In the genomic region with DNA sequence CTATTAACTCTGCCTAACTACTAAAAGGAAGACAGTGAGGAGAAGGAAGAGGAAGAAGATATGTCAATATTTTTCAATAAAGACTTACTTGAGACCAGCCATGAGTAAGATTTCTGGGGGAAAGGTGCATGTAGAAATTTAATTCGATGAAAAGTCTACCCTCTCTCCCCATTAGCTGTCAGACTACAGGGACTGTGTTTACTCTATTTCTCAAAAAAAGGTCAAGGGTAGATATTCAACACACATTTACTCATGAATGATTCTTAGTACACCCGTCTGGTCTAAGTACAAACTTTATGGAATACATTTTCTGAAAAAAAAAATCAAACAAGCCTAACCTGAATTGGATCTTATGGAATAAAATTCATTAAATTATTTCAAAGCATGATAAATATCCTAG, we compare ENCODE assay signal across 20 cellular contexts. TPM values are rescaled to one million over a fixed set of nuclear protein-coding genes. Genes with fewer than 3 reads are reported as not detected.
DNase-seq lines count a peak whose midpoint lies in the region; ATAC-seq and TF ChIP-seq lines count a peak whose summit lies in the region.
"Had no signal": no experiment of that assay in that cellular context is flagged by ENCODE, and none has a peak within 500 bp of the region (broad histone marks: within the 10 kb centered on the region; RNA-seq: fewer than 3 reads in every experiment).

No MANE protein-coding gene starts in this region.

- H3K9me2 ChIP-seq in Loucy (replicated peaks; ENCODE audit: low read depth, low read length): no peaks in the 10 kb centered on the region

- intact Hi-C loops in mammary epithelial cell (cut with micrococcal nuclease): no loop called here
- intact Hi-C loops in activated CD4-positive, alpha-beta T cell treated with anti-CD3 and anti-CD28 coated beads for 36 hours (cut with DNase I, micrococcal nuclease): no loop called here

- no peaks in the 10 kb centered on the region for H3K27me3 ChIP-seq in Loucy (ENCODE audit: insufficient read depth, low read length, poor library complexity, severe bottlenecking)
- H3K27me3 ChIP-seq in mammary epithelial cell (ENCODE audit: insufficient read depth, low read length): no peaks in the 10 kb centered on the region
- no peaks in the 10 kb centered on the region for H3K27me3 ChIP-seq in mucosa of stomach (ENCODE audit: control insufficient read depth, insufficient read depth, low read length)

- in situ Hi-C loops in mammary epithelial cell (cut with MboI; ENCODE audit: low sequenced_read_pairs in 2 of 2): no loop called here

- peaks cover 67% of the 10 kb centered on the region for H3K4me1 Mint-ChIP-seq in type B pancreatic cell (ENCODE audit: unreplicated experiment)
- H3K4me1 Mint-ChIP-seq in activated CD4-positive, alpha-beta T cell treated with anti-CD3 and anti-CD28 coated beads for 36 hours: peaks cover 53% of the 10 kb centered on the region

- no peak for TF ChIP-seq CTCF in Loucy (conservative IDR thresholded peaks at IDR 0.05; ENCODE audit: low read length)
- TF ChIP-seq CTCF in mammary epithelial cell (conservative IDR thresholded peaks at IDR 0.05 in 1 of 2, IDR thresholded peaks at IDR 0.05 in 1 of 2; ENCODE audit: extremely low read depth in 1 of 2, insufficient read depth in 1 of 2, low read depth in 1 of 2, low read length in 2 of 2): no peak
- no peak for TF ChIP-seq CTCF in type B pancreatic cell (conservative IDR thresholded peaks at IDR 0.05)

- H3K4me2 ChIP-seq in Loucy (ENCODE audit: low read depth, low read length, poor library complexity, severe bottlenecking): peak overlapping the region; percentile 14
- no peak overlapping the region for H3K4me2 ChIP-seq in mammary epithelial cell (ENCODE audit: insufficient read depth, low read depth, low read length)

- dilution Hi-C loops in mammary epithelial cell (cut with HindIII; ENCODE audit: low sequenced_read_pairs): no loop called here

- peak overlapping the region; percentile 7 for H3K27ac ChIP-seq in mammary epithelial cell (ENCODE audit: insufficient read depth, low read depth, low read length)

- CTCF ChIA-PET in mammary epithelial cell (lab: Charles Lee; ENCODE audit: low non-redundant PET): interaction anchor here (0.7 kb wide), 1 partner anchor 38 kb away, joined by 6 read pairs; no protein-coding TSS in a partner anchor
- CTCF ChIA-PET in activated CD4-positive, alpha-beta T cell treated with anti-CD3 and anti-CD28 coated beads for 36 hours (lab: Charles Lee): interaction anchor here (0.6 to 1.0 kb wide), 3 partner anchors 91 to 706 kb away, joined by 3 to 4 read pairs (median 3); no protein-coding TSS in a partner anchor

- H4K20me1 ChIP-seq in Loucy (ENCODE audit: insufficient read depth, low read length, poor library complexity, severe bottlenecking) (peaks cover 66% of the 10 kb centered on the region), mammary epithelial cell (ENCODE audit: insufficient read depth, low read length) (no peaks in the 10 kb centered on the region)

- peaks cover 16% of the 10 kb centered on the region for H3K36me3 Mint-ChIP-seq in type B pancreatic cell
- H3K36me3 Mint-ChIP-seq in activated CD4-positive, alpha-beta T cell treated with anti-CD3 and anti-CD28 coated beads for 36 hours (ENCODE audit: low read depth): no peaks in the 10 kb centered on the region

- H3F3A ChIP-seq in Loucy (ENCODE audit: low read depth): no peaks in the 10 kb centered on the region

- POLR2A ChIA-PET in activated CD4-positive, alpha-beta T cell treated with anti-CD3 and anti-CD28 coated beads for 36 hours (lab: Charles Lee): no interaction called here

- H3K9me3 Mint-ChIP-seq in type B pancreatic cell: no peaks in the 10 kb centered on the region
- no peaks in the 10 kb centered on the region for H3K9me3 Mint-ChIP-seq in activated CD4-positive, alpha-beta T cell treated with anti-CD3 and anti-CD28 coated beads for 36 hours (ENCODE audit: low read depth)
- H3K9me3 Mint-ChIP-seq: activated CD4-positive, alpha-beta T cell treated with anti-CD3 and anti-CD28 coated beads, Interleukin-2, amount 10 ng/mL, durations not matched to agents 24 days and 14 days had no signal

- no peak overlapping the region for H3K4me3 ChIP-seq in Loucy (ENCODE audit: low read length, poor library complexity, severe bottlenecking)
- no peak overlapping the region for H3K4me3 ChIP-seq in mammary epithelial cell (replicated peaks in 1 of 3; ENCODE audit: insufficient read depth in 1 of 3, low read depth in 2 of 3, low read length in 3 of 3)
- no peak overlapping the region for H3K4me3 ChIP-seq in mucosa of stomach (ENCODE audit: low read length)
- H3K4me3 ChIP-seq: GM12878 had no signal

- no peaks in the 10 kb centered on the region for H3K36me3 ChIP-seq in Loucy (ENCODE audit: insufficient read depth, low read length)
- no peaks in the 10 kb centered on the region for H3K36me3 ChIP-seq in mammary epithelial cell (ENCODE audit: insufficient read depth, low read length)
- H3K36me3 ChIP-seq in mucosa of stomach (ENCODE audit: control insufficient read depth, insufficient read depth, low read length): no peaks in the 10 kb centered on the region

- peak overlapping the region; percentile 83 for H3K27ac Mint-ChIP-seq in type B pancreatic cell
- no peak overlapping the region for H3K27ac Mint-ChIP-seq in activated CD4-positive, alpha-beta T cell treated with anti-CD3 and anti-CD28 coated beads for 36 hours
- H3K27ac Mint-ChIP-seq: activated CD4-positive, alpha-beta T cell treated with anti-CD3 and anti-CD28 coated beads, Interleukin-2, amount 10 ng/mL, durations not matched to agents 24 days and 14 days had no signal

- no peak for ATAC-seq in activated CD4-positive, alpha-beta T cell treated with anti-CD3 and anti-CD28 coated beads for 36 hours
- ATAC-seq: GM12878, sciatic nerve had no signal

- peaks cover 49% of the 10 kb centered on the region for H3K4me1 ChIP-seq in Loucy (ENCODE audit: insufficient read depth, low read length, poor library complexity, severe bottlenecking)
- H3K4me1 ChIP-seq in mammary epithelial cell (ENCODE audit: insufficient read depth, low read length): peaks cover 15% of the 10 kb centered on the region
- H3K4me1 ChIP-seq in mucosa of stomach (ENCODE audit: control insufficient read depth, insufficient read depth, low read length): peaks cover 59% of the 10 kb centered on the region

- H3K79me2 ChIP-seq in Loucy (ENCODE audit: insufficient read depth, low read length) (peaks cover 87% of the 10 kb centered on the region), mammary epithelial cell (ENCODE audit: insufficient read depth, low read length) (peaks cover 70% of the 10 kb centered on the region)

- BruUV-seq in mammary epithelial cell (replicated peaks; lab: Mats Ljungman, UMichigan): no TSS peak

- peak overlapping the region; percentile 30 for H3K4me3 Mint-ChIP-seq in type B pancreatic cell
- no peak overlapping the region for H3K4me3 Mint-ChIP-seq in activated CD4-positive, alpha-beta T cell treated with anti-CD3 and anti-CD28 coated beads for 36 hours
- H3K4me3 Mint-ChIP-seq: activated CD4-positive, alpha-beta T cell treated with anti-CD3 and anti-CD28 coated beads, Interleukin-2, amount 10 ng/mL, durations not matched to agents 24 days and 14 days had no signal

- no peaks in the 10 kb centered on the region for H3K9me3 ChIP-seq in Loucy (ENCODE audit: insufficient read depth, low read depth, low read length)
- H3K9me3 ChIP-seq in mammary epithelial cell (replicated peaks; ENCODE audit: insufficient read depth, low read length): no peaks in the 10 kb centered on the region
- no peaks in the 10 kb centered on the region for H3K9me3 ChIP-seq in mucosa of stomach (ENCODE audit: control insufficient read depth, low read length)

- 93% methylated on average over 2 of the region's 2 CpGs for WGBS in mammary epithelial cell (ENCODE audit: low coverage, missing lambda C conversion rate)

- H2AFZ ChIP-seq in Loucy (ENCODE audit: low read length) (no peak overlapping the region), mammary epithelial cell (ENCODE audit: low read depth, low read length) (no peak overlapping the region)

- DNase-seq in mammary epithelial cell (no peak), type B pancreatic cell (ENCODE audit: extremely low spot score, unreplicated experiment) (no peak), MV-4-11 (lab: John Stamatoyannopoulos, UW) (no peak), A172 (ENCODE audit: low spot score) (no peak)
- DNase-seq in activated CD4-positive, alpha-beta T cell treated with anti-CD3 and anti-CD28 coated beads for 36 hours: no peak
- DNase-seq: activated CD4-positive, alpha-beta T cell treated with anti-CD3 and anti-CD28 coated beads, Interleukin-2, amount 10 ng/mL, durations not matched to agents 24 days and 14 days; activated CD8-positive, alpha-beta memory T cell treated with anti-CD3 and anti-CD28 coated beads, Interleukin-2, amount 50 U/mL, for 48 hours; activated gamma-delta T cell; amygdala; C1 segment of cervical spinal cord; GDM1; Kasumi-1; mesendoderm; NCI-H1436; NCI-H82; stimulated activated CD4-positive, alpha-beta T cell treated with anti-CD3 and anti-CD28 coated beads, Interleukin-4, amount 100 ng/mL, for 1 hour had no signal

- no peaks in the 10 kb centered on the region for H3K27me3 Mint-ChIP-seq in type B pancreatic cell
- H3K27me3 Mint-ChIP-seq in activated CD4-positive, alpha-beta T cell treated with anti-CD3 and anti-CD28 coated beads for 36 hours: no peaks in the 10 kb centered on the region

- H3K9ac ChIP-seq in Loucy (ENCODE audit: low read depth, low read length, poor library complexity, severe bottlenecking) (no peak overlapping the region), mammary epithelial cell (ENCODE audit: insufficient read depth, low read length) (no peak overlapping the region), mucosa of stomach (ENCODE audit: low read length) (peak overlapping the region; percentile 40)

RNA-seq across cellular contexts. Expression of gene TSPAN3, which starts 6.8 kb away (rescaled TPM):
- 100 to 1,000 TPM in 1 of 2 donors, 10 to 100 TPM in 1; 80.0 to 100 TPM for total RNA-seq in mammary epithelial cell
- polyA plus RNA-seq in mammary epithelial cell: 148 TPM
- 227 TPM for polyA minus RNA-seq in mammary epithelial cell
- 288 and 377 TPM in 2 replicates for total RNA-seq in type B pancreatic cell (ENCODE audit: low replicate concordance)
- total RNA-seq in activated CD4-positive, alpha-beta T cell treated with anti-CD3 and anti-CD28 coated beads for 36 hours: 10 to 100 TPM; 26.2 to 28.4 TPM
- total RNA-seq in A172 (2014; rRNA removed; shearing (Covaris generic)): 396 and 439 TPM in 2 replicates
